Comparison of ENCODE assay signal across 19 cellular contexts in genomic region chr20:45814314-45814713, GRCh38. TPM values are rescaled to one million over a fixed set of nuclear protein-coding genes. Genes with fewer than 3 reads are reported as not detected.
DNase-seq lines count a peak whose midpoint lies in the region; ATAC-seq, FAIRE-seq and TF ChIP-seq lines count a peak whose summit lies in the region.
"Had no signal": no experiment of that assay in that cellular context is flagged by ENCODE, and none has a peak within 500 bp of the region (broad histone marks: within the 10 kb centered on the region; RNA-seq: fewer than 3 reads in every experiment).

No MANE protein-coding gene starts in this region.

- peaks cover 68% of the 10 kb centered on the region for H3K36me3 Mint-ChIP-seq in activated CD4-positive, alpha-beta memory T cell treated with anti-CD3 and anti-CD28 coated beads, Interleukin-2, amount 10 ng/mL, durations not matched to agents 7 days and 5 days (ENCODE audit: low read depth)
- peaks cover 39% of the 10 kb centered on the region for H3K36me3 Mint-ChIP-seq in activated CD4-positive, alpha-beta memory T cell treated with anti-CD3 and anti-CD28 coated beads for 36 hours

- TF ChIP-seq POLR2A in GM12878 (IDR thresholded peaks at IDR 0.05; ENCODE audit: low read depth, low read length) = peak; percentile 24; the same call in 1 of the 2 replicates

- H3K4me3 Mint-ChIP-seq in activated CD4-positive, alpha-beta memory T cell treated with anti-CD3 and anti-CD28 coated beads, Interleukin-2, amount 10 ng/mL, durations not matched to agents 7 days and 5 days = peak overlapping the region; percentile 13
- no peak overlapping the region for H3K4me3 Mint-ChIP-seq in activated CD4-positive, alpha-beta memory T cell treated with anti-CD3 and anti-CD28 coated beads for 36 hours

- no peak overlapping the region for H3K27ac Mint-ChIP-seq in activated CD4-positive, alpha-beta memory T cell treated with anti-CD3 and anti-CD28 coated beads, Interleukin-2, amount 10 ng/mL, durations not matched to agents 7 days and 5 days
- no peak overlapping the region for H3K27ac Mint-ChIP-seq in activated CD4-positive, alpha-beta memory T cell treated with anti-CD3 and anti-CD28 coated beads for 36 hours

- no peak for TF ChIP-seq CTCF in GM12878 (IDR thresholded peaks at IDR 0.05 in 2 of 3, conservative IDR thresholded peaks at IDR 0.05 in 1 of 3; ENCODE audit: control insufficient read depth in 2 of 3, extremely low read depth in 1 of 3, insufficient read depth in 1 of 3, low read depth in 3 of 3, low read length in 3 of 3)

- no peaks in the 10 kb centered on the region for H3K27me3 Mint-ChIP-seq in activated CD4-positive, alpha-beta memory T cell treated with anti-CD3 and anti-CD28 coated beads, Interleukin-2, amount 10 ng/mL, durations not matched to agents 7 days and 5 days
- H3K27me3 Mint-ChIP-seq in activated CD4-positive, alpha-beta memory T cell treated with anti-CD3 and anti-CD28 coated beads for 36 hours = no peaks in the 10 kb centered on the region
- H3K27me3 Mint-ChIP-seq: activated CD8-positive, alpha-beta memory T cell treated with anti-CD3 and anti-CD28 coated beads, Interleukin-2, amount 10 ng/mL, durations not matched to agents 7 days and 5 days had no signal

- H3K9me3 ChIP-seq in HUES64 (ENCODE audit: insufficient read depth, low read depth, low read length) (no peaks in the 10 kb centered on the region), GM12878 (replicated peaks; ENCODE audit: control insufficient read depth, insufficient read depth, low read length) (no peaks in the 10 kb centered on the region; the same call in 2 of the 3 replicates), neuron (ENCODE audit: low read length) (peaks cover 2% of the 10 kb centered on the region)
- H3K9me3 ChIP-seq: breast epithelium, left ventricle myocardium inferior, prostate gland had no signal

- H3K4me1 ChIP-seq in HUES64 (ENCODE audit: insufficient read depth, low read length) (no peaks in the 10 kb centered on the region), GM12878 (ENCODE audit: control insufficient read depth, insufficient read depth, low read length) (no peaks in the 10 kb centered on the region), neuron (ENCODE audit: insufficient read depth, low read length) (peaks cover 12% of the 10 kb centered on the region)

- no peak for TF ChIP-seq RAD21 in GM12878 (IDR thresholded peaks at IDR 0.05; ENCODE audit: insufficient read depth, low read depth, low read length)

- H3K27me3 ChIP-seq in HUES64 (ENCODE audit: insufficient read depth, low read length) = no peaks in the 10 kb centered on the region
- no peaks in the 10 kb centered on the region for H3K27me3 ChIP-seq in GM12878 (replicated peaks in 1 of 2; ENCODE audit: control insufficient read depth in 2 of 2, insufficient read depth in 2 of 2, low read length in 1 of 2)
- no peaks in the 10 kb centered on the region for H3K27me3 ChIP-seq in neuron (ENCODE audit: insufficient read depth, low read length)
- H3K27me3 ChIP-seq: breast epithelium had no signal

- intact Hi-C loops in activated CD4-positive, alpha-beta memory T cell treated with anti-CD3 and anti-CD28 coated beads for 36 hours (cut with micrococcal nuclease) = loop anchor here (5.0 to 10.0 kb wide), 2 partner anchors 158 to 550 kb away; partner anchors contain the start of gene ZNF335
- intact Hi-C loops in GM12878 (cut with micrococcal nuclease; ENCODE audit: unreplicated experiment) = loop anchor here (5.0 kb wide), 2 partner anchors 43 to 148 kb away; partner anchors contain the start of genes ACOT8 and ZSWIM3

- no peaks in the 10 kb centered on the region for H3K9me3 Mint-ChIP-seq in activated CD4-positive, alpha-beta memory T cell treated with anti-CD3 and anti-CD28 coated beads, Interleukin-2, amount 10 ng/mL, durations not matched to agents 7 days and 5 days
- no peaks in the 10 kb centered on the region for H3K9me3 Mint-ChIP-seq in activated CD4-positive, alpha-beta memory T cell treated with anti-CD3 and anti-CD28 coated beads for 36 hours
- H3K9me3 Mint-ChIP-seq: naive B cell had no signal

- H3K9ac ChIP-seq in HUES64 (ENCODE audit: low read depth, low read length) (no peak overlapping the region), GM12878 (ENCODE audit: control insufficient read depth, insufficient read depth, low read length) (no peak overlapping the region)

- POLR2A ChIA-PET in activated CD4-positive, alpha-beta memory T cell treated with anti-CD3 and anti-CD28 coated beads, Interleukin-2, amount 10 ng/mL, durations not matched to agents 7 days and 5 days (lab: Charles Lee) = interaction anchor here (1.5 to 4.1 kb wide), 8 partner anchors 9 to 157 kb away, joined by 3 to 30 read pairs (median 12); partner anchors contain the start of genes ACOT8, DNTTIP1, PCIF1 and WFDC3
- POLR2A ChIA-PET in activated CD4-positive, alpha-beta memory T cell treated with anti-CD3 and anti-CD28 coated beads for 36 hours (lab: Charles Lee) = interaction anchor here (0.6 to 2.0 kb wide), 4 partner anchors 10 to 156 kb away, joined by 3 to 12 read pairs (median 5); partner anchors contain the start of gene PCIF1
- POLR2A ChIA-PET in GM12878 (lab: Charles Lee) = interaction anchor here (1.0 to 1.5 kb wide), 3 partner anchors 44 to 139 kb away, joined by 3 read pairs; partner anchors contain the start of gene PCIF1

- CTCF ChIA-PET in activated CD4-positive, alpha-beta memory T cell treated with anti-CD3 and anti-CD28 coated beads, Interleukin-2, amount 10 ng/mL, durations not matched to agents 7 days and 5 days (lab: Charles Lee) = interaction anchor here (0.7 to 2.3 kb wide), 4 partner anchors 8 to 155 kb away, joined by 5 to 15 read pairs (median 13); no protein-coding TSS in a partner anchor
- CTCF ChIA-PET in activated CD4-positive, alpha-beta memory T cell treated with anti-CD3 and anti-CD28 coated beads for 36 hours (lab: Charles Lee) = interaction anchor here (1.6 kb wide), 1 partner anchor 120 kb away, joined by 3 read pairs; the partner anchor contains the start of gene PCIF1
- CTCF ChIA-PET in GM12878 (lab: Yijun Ruan, JAX) = interaction anchor here (0.6 to 2.5 kb wide), 5 partner anchors 15 to 156 kb away, joined by 3 to 18 read pairs (median 5); no protein-coding TSS in a partner anchor

- peak overlapping the region; percentile 70 for H3K4me2 ChIP-seq in GM12878 (ENCODE audit: control insufficient read depth, insufficient read depth)

- DNase-seq in activated CD4-positive, alpha-beta memory T cell treated with anti-CD3 and anti-CD28 coated beads, Interleukin-2, amount 10 ng/mL, durations not matched to agents 7 days and 5 days = no peak
- DNase-seq in activated CD4-positive, alpha-beta memory T cell treated with anti-CD3 and anti-CD28 coated beads for 36 hours = no peak
- DNase-seq in GM12878 (ENCODE audit: low read depth, low spot score) (no peak), NCI-H82 (lab: John Stamatoyannopoulos, UW) (no peak)
- DNase-seq: activated CD8-positive, alpha-beta memory T cell treated with anti-CD3 and anti-CD28 coated beads, Interleukin-2, amount 10 ng/mL, durations not matched to agents 7 days and 5 days; left ventricle myocardium inferior; naive B cell; NCI-H1694; stimulated activated naive CD8-positive, alpha-beta T cell treated with anti-CD3 and anti-CD28 coated beads, Interleukin-15, Interleukin-2, amounts not matched to agents 100 U/mL and 50 U/mL, for 24 hours; WERI-Rb-1 had no signal

- in situ Hi-C loops in GM12878 (cut with MboI) = loop anchor here (25.0 kb wide), 1 partner anchor 548 kb away; no protein-coding TSS in a partner anchor

- H3K4me1 Mint-ChIP-seq in activated CD4-positive, alpha-beta memory T cell treated with anti-CD3 and anti-CD28 coated beads, Interleukin-2, amount 10 ng/mL, durations not matched to agents 7 days and 5 days = peaks cover 36% of the 10 kb centered on the region
- peaks cover 13% of the 10 kb centered on the region for H3K4me1 Mint-ChIP-seq in activated CD4-positive, alpha-beta memory T cell treated with anti-CD3 and anti-CD28 coated beads for 36 hours (ENCODE audit: low read depth)

- H3K4me3 ChIP-seq in HUES64 (ENCODE audit: low read length) = peak overlapping the region; percentile 25; the same call in 1 of the 2 replicates
- H3K4me3 ChIP-seq in GM12878 = peak overlapping the region; percentile 38; the same call in 1 of the 2 replicates
- H3K4me3 ChIP-seq in neuron (ENCODE audit: low read length) = peak overlapping the region; percentile 9
- H3K4me3 ChIP-seq: breast epithelium, left ventricle myocardium inferior, prostate gland had no signal

- peaks cover 20% of the 10 kb centered on the region for H3K79me2 ChIP-seq in GM12878 (ENCODE audit: control insufficient read depth, insufficient read depth, low read length)

- no TSS peak for BruUV-seq in GM12878 (replicated peaks; lab: Mats Ljungman, UMichigan)

- H3K27ac ChIP-seq in HUES64 (ENCODE audit: low read depth, low read length) (no peak overlapping the region), GM12878 (ENCODE audit: control insufficient read depth, insufficient read depth) (no peak overlapping the region)
- H3K27ac ChIP-seq: breast epithelium, HL-60, left ventricle myocardium inferior, prostate gland, WERI-Rb-1 had no signal

- TF ChIP-seq EP300 in GM12878 (IDR thresholded peaks at IDR 0.05; ENCODE audit: borderline replicate concordance in 1 of 2, control insufficient read depth in 1 of 2, low read depth in 2 of 2, low read length in 2 of 2) = no peak

- H2AFZ ChIP-seq in GM12878 (ENCODE audit: control insufficient read depth, low read depth, low read length) (no peak overlapping the region), neuron (ENCODE audit: low read depth, low read length) (no peak overlapping the region)

- RAD21 ChIA-PET in GM12878 (lab: Charles Lee; ENCODE audit: unreplicated experiment) = interaction anchor here (1.5 to 2.5 kb wide), 4 partner anchors 10 to 67 kb away, joined by 3 to 9 read pairs (median 6); partner anchors contain the start of gene ZSWIM1

- ATAC-seq in GM12878 (no peak), GM21423 (IDR thresholded peaks at IDR 0.05; ENCODE audit: unreplicated experiment) (no peak), HG02588 (IDR thresholded peaks at IDR 0.05; ENCODE audit: unreplicated experiment) (no peak)
- ATAC-seq: activated CD8-positive, alpha-beta memory T cell treated with anti-CD3 and anti-CD28 coated beads, Interleukin-2, amount 10 ng/mL, durations not matched to agents 7 days and 5 days; stimulated activated naive CD8-positive, alpha-beta T cell treated with anti-CD3 and anti-CD28 coated beads, Interleukin-15, Interleukin-2, amounts not matched to agents 100 U/mL and 50 U/mL, for 24 hours had no signal

- SMC1A ChIA-PET in GM12878 (lab: Charles Lee; ENCODE audit: uncharacterized antibody, unreplicated experiment) = interaction anchor here (0.5 to 1.9 kb wide), 5 partner anchors 15 to 156 kb away, joined by 3 to 6 read pairs (median 4); no protein-coding TSS in a partner anchor

- H4K20me1 ChIP-seq in GM12878 (ENCODE audit: control insufficient read depth, insufficient read depth) = no peaks in the 10 kb centered on the region

- WGBS in HUES64 = 97% methylated on average over 3 of the region's 3 CpGs
- WGBS in GM12878 (ENCODE audit: insufficient coverage, insufficient replicate concordance, low lambda C conversion rate, missing lambda C conversion rate) = 98% methylated on average over 3 of the region's 3 CpGs

- H3K36me3 ChIP-seq in HUES64 (ENCODE audit: insufficient read depth, low read length) (peaks cover 67% of the 10 kb centered on the region), GM12878 (ENCODE audit: control insufficient read depth in 2 of 2, insufficient read depth in 2 of 2, low read length in 1 of 2) (peaks cover 13 to 25% of the 10 kb centered on the region in 2 experiments), neuron (ENCODE audit: insufficient read depth, low read length) (peaks cover 40% of the 10 kb centered on the region)
- H3K36me3 ChIP-seq: prostate gland had no signal

- FAIRE-seq in GM12878 (lab: Jason Lieb, UNC) = no peak

RNA-seq across cellular contexts. Expression of gene UBE2C, which starts 1.9 kb away (rescaled TPM):
- total RNA-seq in activated CD4-positive, alpha-beta memory T cell treated with anti-CD3 and anti-CD28 coated beads, Interleukin-2, amount 10 ng/mL, durations not matched to agents 7 days and 5 days = 100 to 1,000 TPM; 170 to 184 TPM
- total RNA-seq in activated CD4-positive, alpha-beta memory T cell treated with anti-CD3 and anti-CD28 coated beads for 36 hours = 100 to 1,000 TPM; 192 to 196 TPM
- 229 TPM for polyA plus RNA-seq in HUES64 (2013, experiment 1 of 2)
- polyA plus RNA-seq in HUES64 (2013, experiment 2 of 2) = 266 TPM
- total RNA-seq in GM12878 (2013; cell fraction: nucleolus; rRNA removed) = 3.5 and 5.6 TPM in 2 replicates
- 174 and 186 TPM in 2 replicates for total RNA-seq in GM12878 (2014; rRNA removed)
- total RNA-seq in GM12878 (2014; rRNA removed; fragmentation: Illumina TruSeq; extraction: Trizol) = 115 and 117 TPM in 2 replicates
- total RNA-seq in GM12878 (2021) = 133 and 141 TPM in 2 replicates
- polyA plus RNA-seq in GM12878 (2011; ENCODE audit: low read depth) = 135 TPM
- 139 and 175 TPM in 2 replicates for polyA plus RNA-seq in GM12878 (2011; rRNA removed)
- 226 and 261 TPM in 2 replicates for polyA plus RNA-seq in GM12878 (2011; cell fraction: cytosol; rRNA removed)
- polyA plus RNA-seq in GM12878 (2011; cell fraction: nucleus; rRNA removed) = 90.0 and 96.1 TPM in 2 replicates
- 100 and 106 TPM in 2 replicates for polyA plus RNA-seq in GM12878 (2012)
- polyA plus RNA-seq in GM12878 (2014; fragmentation: Illumina TruSeq; extraction: Trizol) = 163 and 178 TPM in 2 replicates
- polyA plus RNA-seq in GM12878 (2014; fragmentation: Nextera tagmentation; extraction: Ambion mirVana) = 100 to 1,000 TPM in 1 of 2 experiments, 10 to 100 TPM in 1; 86.2 to 140 TPM
- polyA plus RNA-seq in GM12878 (2014; rRNA removed) = 229 and 243 TPM in 2 replicates
- polyA plus RNA-seq in GM12878 (2016; fragmentation: Nextera tagmentation; extraction: Ambion mirVana) = 100 to 1,000 TPM; 396 to 412 TPM
- 59.9 and 79.5 TPM in 2 replicates for polyA minus RNA-seq in GM12878 (2011; rRNA and poly(A)+ RNA removed)
- 56.4 and 68.8 TPM in 2 replicates for polyA minus RNA-seq in GM12878 (2011; cell fraction: cytosol; rRNA and poly(A)+ RNA removed)
- polyA minus RNA-seq in GM12878 (2011; cell fraction: nucleus; rRNA and poly(A)+ RNA removed) = 20.3 and 24.9 TPM in 2 replicates

RNA-seq across cellular contexts. Expression of gene TNNC2, which starts 12.8 kb away (rescaled TPM):
- total RNA-seq in activated CD4-positive, alpha-beta memory T cell treated with anti-CD3 and anti-CD28 coated beads, Interleukin-2, amount 10 ng/mL, durations not matched to agents 7 days and 5 days = not detected
- not detected for total RNA-seq in activated CD4-positive, alpha-beta memory T cell treated with anti-CD3 and anti-CD28 coated beads for 36 hours
- polyA plus RNA-seq in HUES64 (2013, experiment 1 of 2) = 1.4 TPM
- polyA plus RNA-seq in HUES64 (2013, experiment 2 of 2) = 1.5 TPM
- not detected in 2 replicates for total RNA-seq in GM12878 (2013; cell fraction: nucleolus; rRNA removed)
- not detected in 2 replicates for total RNA-seq in GM12878 (2014; rRNA removed)
- total RNA-seq in GM12878 (2014; rRNA removed; fragmentation: Illumina TruSeq; extraction: Trizol) = not detected in 2 replicates
- total RNA-seq in GM12878 (2021) = not detected in 2 replicates
- not detected for polyA plus RNA-seq in GM12878 (2011; ENCODE audit: low read depth)
- not detected in 2 replicates for polyA plus RNA-seq in GM12878 (2011; rRNA removed)
- 0.09 and 0.15 TPM in 2 replicates for polyA plus RNA-seq in GM12878 (2011; cell fraction: cytosol; rRNA removed)
- polyA plus RNA-seq in GM12878 (2011; cell fraction: nucleus; rRNA removed) = not detected in 2 replicates
- polyA plus RNA-seq in GM12878 (2012) = 0.31 TPM in 1 of 2 replicates, not detected in the other
- not detected in 2 replicates for polyA plus RNA-seq in GM12878 (2014; fragmentation: Illumina TruSeq; extraction: Trizol)
- not detected for polyA plus RNA-seq in GM12878 (2014; fragmentation: Nextera tagmentation; extraction: Ambion mirVana)
- polyA plus RNA-seq in GM12878 (2014; rRNA removed) = not detected in 2 replicates
- under 1 TPM in 1 of 2 experiments, not detected in 1; 0.37 TPM for polyA plus RNA-seq in GM12878 (2016; fragmentation: Nextera tagmentation; extraction: Ambion mirVana)
- not detected in 2 replicates for polyA minus RNA-seq in GM12878 (2011; rRNA and poly(A)+ RNA removed)
- polyA minus RNA-seq in GM12878 (2011; cell fraction: cytosol; rRNA and poly(A)+ RNA removed) = not detected in 2 replicates
- polyA minus RNA-seq in GM12878 (2011; cell fraction: nucleus; rRNA and poly(A)+ RNA removed) = not detected in 2 replicates
- total RNA-seq: A172; activated CD8-positive, alpha-beta memory T cell treated with anti-CD3 and anti-CD28 coated beads, Interleukin-2, amount 10 ng/mL, durations not matched to agents 7 days and 5 days had no signal

RNA-seq across cellular contexts. Expression of gene SNX21, which starts 19.3 kb away (rescaled TPM):
- total RNA-seq in activated CD4-positive, alpha-beta memory T cell treated with anti-CD3 and anti-CD28 coated beads, Interleukin-2, amount 10 ng/mL, durations not matched to agents 7 days and 5 days = 1 to 10 TPM in 1 of 2 experiments, under 1 TPM in 1; 0.91 to 1.6 TPM
- total RNA-seq in activated CD4-positive, alpha-beta memory T cell treated with anti-CD3 and anti-CD28 coated beads for 36 hours = 1 to 10 TPM; 1.8 to 2.2 TPM
- 8.5 TPM for polyA plus RNA-seq in HUES64 (2013, experiment 1 of 2)
- polyA plus RNA-seq in HUES64 (2013, experiment 2 of 2) = 8.6 TPM
- 2.3 and 5.2 TPM in 2 replicates for total RNA-seq in GM12878 (2013; cell fraction: nucleolus; rRNA removed)
- total RNA-seq in GM12878 (2014; rRNA removed) = 0.76 and 0.79 TPM in 2 replicates
- 0.22 and 0.23 TPM in 2 replicates for total RNA-seq in GM12878 (2014; rRNA removed; fragmentation: Illumina TruSeq; extraction: Trizol)
- 0.77 and 1.2 TPM in 2 replicates for total RNA-seq in GM12878 (2021)
- 0.41 TPM for polyA plus RNA-seq in GM12878 (2011; ENCODE audit: low read depth)
- 0.27 and 0.41 TPM in 2 replicates for polyA plus RNA-seq in GM12878 (2011; rRNA removed)
- polyA plus RNA-seq in GM12878 (2011; cell fraction: cytosol; rRNA removed) = 0.76 and 0.97 TPM in 2 replicates
- polyA plus RNA-seq in GM12878 (2011; cell fraction: nucleus; rRNA removed) = 0.49 and 0.92 TPM in 2 replicates
- 1.1 and 1.9 TPM in 2 replicates for polyA plus RNA-seq in GM12878 (2012)
- 0.10 and 0.27 TPM in 2 replicates for polyA plus RNA-seq in GM12878 (2014; fragmentation: Illumina TruSeq; extraction: Trizol)
- under 1 TPM; 0.34 to 0.37 TPM for polyA plus RNA-seq in GM12878 (2014; fragmentation: Nextera tagmentation; extraction: Ambion mirVana)
- polyA plus RNA-seq in GM12878 (2014; rRNA removed) = 1.1 and 1.3 TPM in 2 replicates
- polyA plus RNA-seq in GM12878 (2016; fragmentation: Nextera tagmentation; extraction: Ambion mirVana) = 1 to 10 TPM in 1 of 2 experiments, under 1 TPM in 1; 0.74 to 1.4 TPM
- 0.15 and 0.52 TPM in 2 replicates for polyA minus RNA-seq in GM12878 (2011; rRNA and poly(A)+ RNA removed)
- polyA minus RNA-seq in GM12878 (2011; cell fraction: cytosol; rRNA and poly(A)+ RNA removed) = not detected in 2 replicates
- 0.85 and 1.4 TPM in 2 replicates for polyA minus RNA-seq in GM12878 (2011; cell fraction: nucleus; rRNA and poly(A)+ RNA removed)

RNA-seq across cellular contexts. Expression of gene DNTTIP1, which starts 22.6 kb away (rescaled TPM):
- total RNA-seq in activated CD4-positive, alpha-beta memory T cell treated with anti-CD3 and anti-CD28 coated beads, Interleukin-2, amount 10 ng/mL, durations not matched to agents 7 days and 5 days = 10 to 100 TPM; 29.0 to 34.7 TPM
- 10 to 100 TPM; 24.9 to 27.0 TPM for total RNA-seq in activated CD4-positive, alpha-beta memory T cell treated with anti-CD3 and anti-CD28 coated beads for 36 hours
- 38.8 TPM for polyA plus RNA-seq in HUES64 (2013, experiment 1 of 2)
- polyA plus RNA-seq in HUES64 (2013, experiment 2 of 2) = 39.9 TPM
- total RNA-seq in GM12878 (2013; cell fraction: nucleolus; rRNA removed) = 7.2 and 7.5 TPM in 2 replicates
- 19.7 and 23.8 TPM in 2 replicates for total RNA-seq in GM12878 (2014; rRNA removed)
- 16.4 and 19.8 TPM in 2 replicates for total RNA-seq in GM12878 (2014; rRNA removed; fragmentation: Illumina TruSeq; extraction: Trizol)
- 25.0 and 29.0 TPM in 2 replicates for total RNA-seq in GM12878 (2021)
- polyA plus RNA-seq in GM12878 (2011; ENCODE audit: low read depth) = 10.3 TPM
- polyA plus RNA-seq in GM12878 (2011; rRNA removed) = 21.5 and 33.7 TPM in 2 replicates
- 39.3 and 47.4 TPM in 2 replicates for polyA plus RNA-seq in GM12878 (2011; cell fraction: cytosol; rRNA removed)
- polyA plus RNA-seq in GM12878 (2011; cell fraction: nucleus; rRNA removed) = 24.3 and 25.6 TPM in 2 replicates
- 16.9 and 17.5 TPM in 2 replicates for polyA plus RNA-seq in GM12878 (2012)
- 28.8 and 35.4 TPM in 2 replicates for polyA plus RNA-seq in GM12878 (2014; fragmentation: Illumina TruSeq; extraction: Trizol)
- 10 to 100 TPM in 1 of 2 experiments, 1 to 10 TPM in 1; 7.9 to 18.7 TPM for polyA plus RNA-seq in GM12878 (2014; fragmentation: Nextera tagmentation; extraction: Ambion mirVana)
- 46.2 and 46.7 TPM in 2 replicates for polyA plus RNA-seq in GM12878 (2014; rRNA removed)
- polyA plus RNA-seq in GM12878 (2016; fragmentation: Nextera tagmentation; extraction: Ambion mirVana) = 10 to 100 TPM; 51.0 to 51.3 TPM
- 19.2 and 21.7 TPM in 2 replicates for polyA minus RNA-seq in GM12878 (2011; rRNA and poly(A)+ RNA removed)
- 12.4 and 15.0 TPM in 2 replicates for polyA minus RNA-seq in GM12878 (2011; cell fraction: cytosol; rRNA and poly(A)+ RNA removed)
- 5.2 and 9.7 TPM in 2 replicates for polyA minus RNA-seq in GM12878 (2011; cell fraction: nucleus; rRNA and poly(A)+ RNA removed)

RNA-seq across cellular contexts. Expression of gene WFDC3, which starts 22.6 kb away (rescaled TPM):
- total RNA-seq in activated CD4-positive, alpha-beta memory T cell treated with anti-CD3 and anti-CD28 coated beads, Interleukin-2, amount 10 ng/mL, durations not matched to agents 7 days and 5 days = not detected
- total RNA-seq in activated CD4-positive, alpha-beta memory T cell treated with anti-CD3 and anti-CD28 coated beads for 36 hours = not detected
- polyA plus RNA-seq in HUES64 (2013, experiment 1 of 2) = not detected
- not detected for polyA plus RNA-seq in HUES64 (2013, experiment 2 of 2)
- total RNA-seq in GM12878 (2013; cell fraction: nucleolus; rRNA removed) = not detected in 2 replicates
- total RNA-seq in GM12878 (2014; rRNA removed) = not detected in 2 replicates
- not detected in 2 replicates for total RNA-seq in GM12878 (2014; rRNA removed; fragmentation: Illumina TruSeq; extraction: Trizol)
- total RNA-seq in GM12878 (2021) = not detected in 2 replicates
- polyA plus RNA-seq in GM12878 (2011; ENCODE audit: low read depth) = not detected
- polyA plus RNA-seq in GM12878 (2011; rRNA removed) = not detected in 2 replicates
- not detected in 2 replicates for polyA plus RNA-seq in GM12878 (2011; cell fraction: cytosol; rRNA removed)
- polyA plus RNA-seq in GM12878 (2011; cell fraction: nucleus; rRNA removed) = 0.16 TPM in 1 of 2 replicates, not detected in the other
- polyA plus RNA-seq in GM12878 (2012) = not detected in 2 replicates
- 0.21 TPM in 1 of 2 replicates, not detected in the other for polyA plus RNA-seq in GM12878 (2014; fragmentation: Illumina TruSeq; extraction: Trizol)
- polyA plus RNA-seq in GM12878 (2014; fragmentation: Nextera tagmentation; extraction: Ambion mirVana) = not detected
- not detected in 2 replicates for polyA plus RNA-seq in GM12878 (2014; rRNA removed)
- under 1 TPM; 0.30 to 0.51 TPM for polyA plus RNA-seq in GM12878 (2016; fragmentation: Nextera tagmentation; extraction: Ambion mirVana)
- polyA minus RNA-seq in GM12878 (2011; rRNA and poly(A)+ RNA removed) = not detected in 2 replicates
- polyA minus RNA-seq in GM12878 (2011; cell fraction: cytosol; rRNA and poly(A)+ RNA removed) = not detected in 2 replicates
- not detected in 2 replicates for polyA minus RNA-seq in GM12878 (2011; cell fraction: nucleus; rRNA and poly(A)+ RNA removed)
- total RNA-seq: activated CD8-positive, alpha-beta memory T cell treated with anti-CD3 and anti-CD28 coated beads, Interleukin-2, amount 10 ng/mL, durations not matched to agents 7 days and 5 days; G401 had no signal
